7 cellular contexts compared by ENCODE assay signal in the genomic region with DNA sequence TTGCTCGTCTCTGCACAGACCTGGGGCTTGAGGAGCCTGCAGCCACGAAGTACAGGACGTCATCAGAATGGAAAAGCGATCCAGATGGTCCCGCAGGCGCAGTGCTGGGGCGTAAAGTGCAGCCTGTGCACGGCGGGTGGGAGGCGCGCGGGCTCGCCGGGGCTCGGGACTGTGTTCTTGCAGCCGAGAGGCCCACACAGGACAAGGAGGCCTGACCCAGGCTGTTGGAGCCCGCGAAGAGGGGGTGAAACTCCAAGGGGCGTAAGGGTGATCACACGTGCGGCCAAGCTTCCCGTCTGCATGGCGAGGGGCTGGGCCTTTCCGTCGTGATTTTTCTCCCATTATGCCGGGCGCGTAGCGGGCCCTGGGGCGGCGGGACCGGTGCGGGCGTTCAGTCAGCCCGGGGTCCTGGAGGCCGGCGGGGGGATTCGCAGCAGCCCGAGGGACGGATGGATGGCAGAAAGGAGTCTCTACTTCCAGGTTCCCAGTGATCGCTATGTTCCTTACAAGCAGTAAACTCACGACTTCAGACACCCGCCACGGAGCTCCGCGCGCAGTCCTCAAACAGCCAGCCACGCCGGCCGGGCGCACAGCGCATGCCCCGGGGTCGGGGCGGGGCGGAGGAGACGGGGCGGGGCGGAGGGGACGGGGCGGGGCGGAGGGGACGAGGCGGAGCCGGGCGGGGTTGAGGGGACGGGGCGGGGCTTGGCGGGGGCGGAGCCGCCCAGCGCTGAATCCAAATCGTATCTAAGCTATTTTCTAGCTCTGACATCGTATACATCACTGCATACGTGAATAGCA.
DNase-seq lines count a peak whose midpoint lies in the region; ATAC-seq lines count a peak whose summit lies in the region.

No MANE protein-coding gene starts in this region.

- peak overlapping the region; percentile 59 for H3K27ac ChIP-seq in substantia nigra (ENCODE audit: low read depth, low read length, poor library complexity, severe bottlenecking)

- H3K4me1 Mint-ChIP-seq in activated naive CD4-positive, alpha-beta T cell treated with anti-CD3 and anti-CD28 coated beads, Interleukin-2, amount 10 ng/mL, durations not matched to agents 7 days and 5 days: peaks cover 35% of the 10 kb centered on the region

- ATAC-seq in GM18511 (IDR thresholded peaks at IDR 0.05; ENCODE audit: unreplicated experiment): peak; percentile 86

- peaks cover 5% of the 10 kb centered on the region for H3K9me3 Mint-ChIP-seq in activated naive CD4-positive, alpha-beta T cell treated with anti-CD3 and anti-CD28 coated beads, Interleukin-2, amount 10 ng/mL, durations not matched to agents 7 days and 5 days

- in situ Hi-C loops in SK-MEL-5 (cut with HindIII; ENCODE audit: low pct_unique_long_range_greater_than_20kb, low sequenced_read_pairs): no loop called here

- peak overlapping the region; percentile 72 for H3K27ac Mint-ChIP-seq in activated naive CD4-positive, alpha-beta T cell treated with anti-CD3 and anti-CD28 coated beads, Interleukin-2, amount 10 ng/mL, durations not matched to agents 7 days and 5 days

- DNase-seq in HuH-7 (ENCODE audit: low spot score): peak; percentile 58
- peak; percentile 80 for DNase-seq in SK-MEL-5 (ENCODE audit: low read depth, low spot score)
- DNase-seq in activated naive CD4-positive, alpha-beta T cell treated with anti-CD3 and anti-CD28 coated beads, Interleukin-2, amount 10 ng/mL, durations not matched to agents 7 days and 5 days: peak; percentile 82
- peak; percentile 95 for DNase-seq in germinal center (ENCODE audit: low spot score)
- peak; percentile 86 for DNase-seq in occipital lobe (lab: John Stamatoyannopoulos, UW)
- DNase-seq in substantia nigra (lab: John Stamatoyannopoulos, UW): peak in 47 of 49 donors; percentile 26 to 93 (median 79)

- peaks cover 12% of the 10 kb centered on the region for H3K36me3 Mint-ChIP-seq in activated naive CD4-positive, alpha-beta T cell treated with anti-CD3 and anti-CD28 coated beads, Interleukin-2, amount 10 ng/mL, durations not matched to agents 7 days and 5 days

- peak overlapping the region; percentile 83 for H3K4me3 Mint-ChIP-seq in activated naive CD4-positive, alpha-beta T cell treated with anti-CD3 and anti-CD28 coated beads, Interleukin-2, amount 10 ng/mL, durations not matched to agents 7 days and 5 days

- peaks cover 12% of the 10 kb centered on the region for H3K27me3 Mint-ChIP-seq in activated naive CD4-positive, alpha-beta T cell treated with anti-CD3 and anti-CD28 coated beads, Interleukin-2, amount 10 ng/mL, durations not matched to agents 7 days and 5 days

- CTCF ChIA-PET in activated naive CD4-positive, alpha-beta T cell treated with anti-CD3 and anti-CD28 coated beads, Interleukin-2, amount 10 ng/mL, durations not matched to agents 7 days and 5 days (lab: Charles Lee): interaction anchor here (1.3 kb wide), 1 partner anchor 10 kb away, joined by 4 read pairs; no protein-coding TSS in a partner anchor

Comparison
In these comparisons a context has a peak if more than half of its experiments do, and no peak if none do; other contexts are left out.
1. Peak in every context shown above with its lines: DNase-seq, ATAC-seq and H3K27ac ChIP-seq.